In the genomic region with DNA sequence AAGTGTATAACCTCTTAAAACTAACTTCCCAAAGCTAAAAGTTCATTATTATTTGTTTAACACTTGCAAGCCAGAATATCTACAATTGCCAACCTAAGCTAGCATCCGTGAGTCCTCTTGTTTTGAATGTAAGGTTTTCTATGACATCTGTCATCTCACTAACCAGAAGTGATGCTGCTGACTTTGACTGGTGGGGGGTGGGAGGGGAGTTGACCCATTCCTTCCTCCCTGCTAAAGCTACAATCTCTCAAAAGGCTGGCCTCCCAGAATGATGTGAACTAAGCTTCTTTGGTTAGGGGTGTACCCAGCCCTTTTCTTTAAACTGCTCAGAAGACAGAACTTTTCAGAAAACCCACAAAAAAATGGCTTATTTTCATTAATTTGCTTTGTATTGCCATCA, we compare ENCODE assay signal across 16 cellular contexts.
DNase-seq lines count a peak whose midpoint lies in the region; ATAC-seq and TF ChIP-seq lines count a peak whose summit lies in the region.
"Had no signal": no experiment of that assay in that cellular context is flagged by ENCODE, and none has a peak within 500 bp of the region (broad histone marks: within the 10 kb centered on the region; RNA-seq: fewer than 3 reads in every experiment).

No MANE protein-coding gene starts in this region.

- no peaks in the 10 kb centered on the region for H3K27me3 Mint-ChIP-seq in stimulated activated naive CD8-positive, alpha-beta T cell treated with anti-CD3 and anti-CD28 coated beads, Interleukin-15, amount 100 ng/mL, for 72 hours
- no peaks in the 10 kb centered on the region for H3K27me3 Mint-ChIP-seq in central memory CD8-positive, alpha-beta T cell
- H3K27me3 Mint-ChIP-seq in activated naive CD8-positive, alpha-beta T cell treated with anti-CD3 and anti-CD28 coated beads for 36 hours: no peaks in the 10 kb centered on the region

- H2AFZ ChIP-seq in OCI-LY3 (ENCODE audit: low read depth, low read length): no peak overlapping the region
- H2AFZ ChIP-seq: PC-9 had no signal

- H3K9me3 Mint-ChIP-seq in stimulated activated naive CD8-positive, alpha-beta T cell treated with anti-CD3 and anti-CD28 coated beads, Interleukin-15, amount 100 ng/mL, for 72 hours: no peaks in the 10 kb centered on the region
- H3K9me3 Mint-ChIP-seq in central memory CD8-positive, alpha-beta T cell: no peaks in the 10 kb centered on the region
- peaks cover 4% of the 10 kb centered on the region for H3K9me3 Mint-ChIP-seq in activated naive CD8-positive, alpha-beta T cell treated with anti-CD3 and anti-CD28 coated beads for 36 hours

- peak overlapping the region in 1 of 2 donors; percentile 8 for H3K27ac Mint-ChIP-seq in stimulated activated naive CD8-positive, alpha-beta T cell treated with anti-CD3 and anti-CD28 coated beads, Interleukin-15, amount 100 ng/mL, for 72 hours
- H3K27ac Mint-ChIP-seq in central memory CD8-positive, alpha-beta T cell (ENCODE audit: low read depth): peak overlapping the region; percentile 42
- H3K27ac Mint-ChIP-seq in activated naive CD8-positive, alpha-beta T cell treated with anti-CD3 and anti-CD28 coated beads for 36 hours: no peak overlapping the region

- H3K4me1 Mint-ChIP-seq in stimulated activated naive CD8-positive, alpha-beta T cell treated with anti-CD3 and anti-CD28 coated beads, Interleukin-15, amount 100 ng/mL, for 72 hours: peaks cover 65% of the 10 kb centered on the region
- H3K4me1 Mint-ChIP-seq in central memory CD8-positive, alpha-beta T cell: peaks cover 55% of the 10 kb centered on the region
- H3K4me1 Mint-ChIP-seq in activated naive CD8-positive, alpha-beta T cell treated with anti-CD3 and anti-CD28 coated beads for 36 hours: peaks cover 43% of the 10 kb centered on the region

- no peaks in the 10 kb centered on the region for H4K20me1 ChIP-seq in OCI-LY3 (ENCODE audit: insufficient read depth, low read length)

- peak overlapping the region; percentile 69; the same call in 1 of the 2 replicates for H3K4me2 ChIP-seq in OCI-LY3 (ENCODE audit: low read length)
- H3K4me2 ChIP-seq: PC-9 had no signal

- H3K36me3 ChIP-seq in OCI-LY3 (replicated peaks; ENCODE audit: low read depth, low read length): no peaks in the 10 kb centered on the region

- H3K4me1 ChIP-seq in OCI-LY3 (ENCODE audit: low read length): peaks cover 63% of the 10 kb centered on the region

- no peaks in the 10 kb centered on the region for H3K27me3 ChIP-seq in OCI-LY3 (ENCODE audit: low read depth, low read length)

- peaks cover 4% of the 10 kb centered on the region for H3K36me3 Mint-ChIP-seq in central memory CD8-positive, alpha-beta T cell (ENCODE audit: insufficient read depth)
- peaks cover 17% of the 10 kb centered on the region for H3K36me3 Mint-ChIP-seq in activated naive CD8-positive, alpha-beta T cell treated with anti-CD3 and anti-CD28 coated beads for 36 hours

- no peak for DNase-seq in stimulated activated naive CD8-positive, alpha-beta T cell treated with anti-CD3 and anti-CD28 coated beads, Interleukin-15, amount 100 ng/mL, for 72 hours
- DNase-seq in stimulated activated naive CD8-positive, alpha-beta T cell treated with anti-CD3 and anti-CD28 coated beads, Interleukin-15, Interleukin-2, amounts not matched to agents 100 U/mL and 50 U/mL, for 24 hours: no peak
- no peak for DNase-seq in central memory CD8-positive, alpha-beta T cell (ENCODE audit: low spot score in 2 of 2)
- DNase-seq in activated naive CD8-positive, alpha-beta T cell treated with anti-CD3 and anti-CD28 coated beads for 36 hours: no peak
- DNase-seq in activated effector memory CD4-positive, alpha-beta T cell treated with Interleukin-2 at 50 U/mL for 16 hours: no peak
- DNase-seq in DMS79 treated with DMSO at 0.1 percent for 48 hours (lab: John Stamatoyannopoulos, UW): no peak
- DNase-seq: AML-193, COR-L47, DMS153, HCEC 1CT, NCI-H1417, NCI-H187 treated with DMSO at 0.1 percent for 48 hours, NCI-H2171, NCI-H748 treated with DMSO at 0.1 percent for 48 hours, PC-9 had no signal

- H3K4me3 Mint-ChIP-seq in stimulated activated naive CD8-positive, alpha-beta T cell treated with anti-CD3 and anti-CD28 coated beads, Interleukin-15, amount 100 ng/mL, for 72 hours: no peak overlapping the region
- no peak overlapping the region for H3K4me3 Mint-ChIP-seq in central memory CD8-positive, alpha-beta T cell
- no peak overlapping the region for H3K4me3 Mint-ChIP-seq in activated naive CD8-positive, alpha-beta T cell treated with anti-CD3 and anti-CD28 coated beads for 36 hours

- H3K27ac ChIP-seq in OCI-LY3 (ENCODE audit: low read length): peak overlapping the region; percentile 86; the same call in 1 of the 2 replicates
- H3K27ac ChIP-seq: PC-9 had no signal

- no peak overlapping the region for H3K4me3 ChIP-seq in OCI-LY3 (ENCODE audit: low read length)
- H3K4me3 ChIP-seq: PC-9 had no signal

- no peaks in the 10 kb centered on the region for H3K9me3 ChIP-seq in OCI-LY3 (ENCODE audit: insufficient read depth, low read length)

- H3K9ac ChIP-seq in OCI-LY3 (ENCODE audit: low read length): peak overlapping the region; percentile 47; the same call in 1 of the 2 replicates

- ATAC-seq in stimulated activated naive CD8-positive, alpha-beta T cell treated with anti-CD3 and anti-CD28 coated beads, Interleukin-15, amount 100 ng/mL, for 72 hours: peak; percentile 50
- ATAC-seq in stimulated activated naive CD8-positive, alpha-beta T cell treated with anti-CD3 and anti-CD28 coated beads, Interleukin-15, Interleukin-2, amounts not matched to agents 100 U/mL and 50 U/mL, for 24 hours: no peak
- no peak for ATAC-seq in central memory CD8-positive, alpha-beta T cell (replicated peaks; ENCODE audit: extremely low read depth, poor library complexity, severe bottlenecking)

- no peak for TF ChIP-seq CTCF in OCI-LY3 (IDR thresholded peaks at IDR 0.05; ENCODE audit: low read depth, low read length)

- peaks cover 35% of the 10 kb centered on the region for H3K79me2 ChIP-seq in OCI-LY3 (ENCODE audit: low read length)
